Comparison of ENCODE assay signal across 15 cellular contexts in genomic region chr21:45522986-45523385, GRCh38.
"Had no signal": no experiment of that assay in that cellular context is flagged by ENCODE, and none has a peak within 500 bp of the region (broad histone marks: within the 10 kb centered on the region; RNA-seq: fewer than 3 reads in every experiment).

No MANE protein-coding gene starts in this region.

- ATAC-seq: naive thymus-derived CD4-positive, alpha-beta T cell; psoas muscle had no signal

- H3K4me3 Mint-ChIP-seq: activated naive CD4-positive, alpha-beta T cell treated with anti-CD3 and anti-CD28 coated beads, Interleukin-2, amount 50 U/mL, for 24 hours; endodermal cell; naive thymus-derived CD4-positive, alpha-beta T cell had no signal

- H3K4me1 Mint-ChIP-seq: endodermal cell had no signal

- H3K27ac Mint-ChIP-seq: activated naive CD4-positive, alpha-beta T cell treated with anti-CD3 and anti-CD28 coated beads, Interleukin-2, amount 50 U/mL, for 24 hours; endodermal cell; naive thymus-derived CD4-positive, alpha-beta T cell had no signal

- H3K27me3 Mint-ChIP-seq: activated naive CD4-positive, alpha-beta T cell treated with anti-CD3 and anti-CD28 coated beads, Interleukin-2, amount 50 U/mL, for 24 hours; naive thymus-derived CD4-positive, alpha-beta T cell had no signal

- DNase-seq: activated CD4-positive, alpha-beta T cell treated with anti-CD3 and anti-CD28 coated beads for 1 hour; activated CD4-positive, alpha-beta T cell treated with anti-CD3 and anti-CD28 coated beads, Interleukin-2, amount 50 U/mL, for 48 hours; amygdala; brain microvascular endothelial cell; cerebellar nuclear complex; dermis blood vessel endothelial cell; hippocampal formation; occipital lobe; SJCRH30; stimulated activated CD4-positive, alpha-beta T cell treated with anti-CD3 and anti-CD28 coated beads, Interleukin-4, amount 100 ng/mL, for 4 hours; SW 1271 had no signal
